Comparison of ENCODE assay signal across 24 cellular contexts in genomic region chr16:69315486-69316311, GRCh38. TPM values are rescaled to one million over a fixed set of nuclear protein-coding genes. Genes with fewer than 3 reads are reported as not detected.
DNase-seq lines count a peak whose midpoint lies in the region; ATAC-seq, FAIRE-seq and TF ChIP-seq lines count a peak whose summit lies in the region.
"Had no signal": no experiment of that assay in that cellular context is flagged by ENCODE, and none has a peak within 500 bp of the region (broad histone marks: within the 10 kb centered on the region; RNA-seq: fewer than 3 reads in every experiment).

No MANE protein-coding gene starts in this region.

- ATAC-seq in T-helper 17 cell (no peak), right lobe of liver (peak; percentile 2 to 45 (median 37)), GM19324 (IDR thresholded peaks at IDR 0.05; ENCODE audit: low FRiP score, unreplicated experiment) (no peak)
- ATAC-seq: activated CD8-positive, alpha-beta T cell treated with anti-CD3 and anti-CD28 coated beads, Interleukin-2, amount 10 ng/mL, durations not matched to agents 7 days and 5 days; activated T-cell treated with anti-CD3 and anti-CD28 coated beads, Interleukin-2, amount 50 U/mL, for 4 hours; heart left ventricle had no signal

- H3K36me3 ChIP-seq in right lobe of liver, result peaks cover 0 to 42% (median 26%) of the 10 kb centered on the region in 4 donors

- no peaks in the 10 kb centered on the region for H3K27me3 Mint-ChIP-seq in activated CD4-positive, alpha-beta T cell treated with anti-CD3 and anti-CD28 coated beads, Interleukin-2, amount 10 ng/mL, durations not matched to agents 24 days and 14 days
- H3K27me3 Mint-ChIP-seq in T-helper 17 cell, result no peaks in the 10 kb centered on the region

- no peak overlapping the region for H3K4me3 ChIP-seq in right lobe of liver
- H3K4me3 ChIP-seq: colonic mucosa, heart left ventricle, SJSA1 had no signal

- intact Hi-C loops in activated CD4-positive, alpha-beta T cell treated with anti-CD3 and anti-CD28 coated beads, Interleukin-2, amount 10 ng/mL, durations not matched to agents 24 days and 14 days (cut with micrococcal nuclease), result no loop called here
- intact Hi-C loops in right lobe of liver (cut with DNase I), result no loop called here

- 25% methylated on average over 7 of the region's 30 CpGs for WGBS in right lobe of liver (ENCODE audit: insufficient coverage, low coverage, low lambda C conversion rate, missing lambda C conversion rate)

- H3K27me3 ChIP-seq in right lobe of liver, result no peaks in the 10 kb centered on the region
- H3K27me3 ChIP-seq: colonic mucosa, heart left ventricle, neutrophil, SJSA1 had no signal

- H3K4me1 Mint-ChIP-seq in activated CD4-positive, alpha-beta T cell treated with anti-CD3 and anti-CD28 coated beads, Interleukin-2, amount 10 ng/mL, durations not matched to agents 24 days and 14 days, result peaks cover 16% of the 10 kb centered on the region
- H3K4me1 Mint-ChIP-seq in T-helper 17 cell, result peaks cover 15% of the 10 kb centered on the region

- no peaks in the 10 kb centered on the region for H3K9me3 Mint-ChIP-seq in activated CD4-positive, alpha-beta T cell treated with anti-CD3 and anti-CD28 coated beads, Interleukin-2, amount 10 ng/mL, durations not matched to agents 24 days and 14 days
- H3K9me3 Mint-ChIP-seq: activated T-cell treated with anti-CD3 and anti-CD28 coated beads, Interleukin-2, amount 50 U/mL, for 4 hours had no signal

- no peak for TF ChIP-seq CTCF in right lobe of liver (IDR thresholded peaks at IDR 0.05)

- no peak for TF ChIP-seq POLR2A in right lobe of liver (IDR thresholded peaks at IDR 0.05)
- no peak for TF ChIP-seq POLR2A in GM12891 (IDR thresholded peaks at IDR 0.05; ENCODE audit: low read depth, low read length)

- H3K4me3 Mint-ChIP-seq in activated CD4-positive, alpha-beta T cell treated with anti-CD3 and anti-CD28 coated beads, Interleukin-2, amount 10 ng/mL, durations not matched to agents 24 days and 14 days, result no peak overlapping the region
- no peak overlapping the region for H3K4me3 Mint-ChIP-seq in T-helper 17 cell
- H3K4me3 Mint-ChIP-seq: activated CD8-positive, alpha-beta T cell treated with anti-CD3 and anti-CD28 coated beads, Interleukin-2, amount 10 ng/mL, durations not matched to agents 7 days and 5 days; activated T-cell treated with anti-CD3 and anti-CD28 coated beads, Interleukin-2, amount 50 U/mL, for 4 hours had no signal

- peaks cover 0 to 66% (median 24%) of the 10 kb centered on the region in 4 donors for H3K4me1 ChIP-seq in right lobe of liver

- H3K27ac ChIP-seq in right lobe of liver, result peak overlapping the region; percentile 69 to 97 (median 88)
- H3K27ac ChIP-seq in temporal lobe (ENCODE audit: low read depth, low read length), result peak overlapping the region; percentile 48
- H3K27ac ChIP-seq: colonic mucosa, heart left ventricle, neutrophil, SJSA1, WERI-Rb-1 had no signal

- peaks cover 46% of the 10 kb centered on the region for H3K36me3 Mint-ChIP-seq in activated CD4-positive, alpha-beta T cell treated with anti-CD3 and anti-CD28 coated beads, Interleukin-2, amount 10 ng/mL, durations not matched to agents 24 days and 14 days (ENCODE audit: low read depth)
- peaks cover 8% of the 10 kb centered on the region for H3K36me3 Mint-ChIP-seq in T-helper 17 cell (ENCODE audit: low read depth)

- no peak for DNase-seq in activated CD4-positive, alpha-beta T cell treated with anti-CD3 and anti-CD28 coated beads, Interleukin-2, amount 10 ng/mL, durations not matched to agents 24 days and 14 days
- no peak for DNase-seq in activated CD4-positive, alpha-beta T cell treated with anti-CD3 and anti-CD28 coated beads, Interleukin-2, amount 50 U/mL, for 48 hours
- DNase-seq in T-helper 17 cell (no peak), right lobe of liver (peak; percentile 70 to 82 (median 72)), GM12891 (ENCODE audit: insufficient read length, low spot score) (no peak), UCSD-AML1 (lab: John Stamatoyannopoulos, UW; ENCODE audit: unreplicated experiment) (no peak)
- DNase-seq: activated CD8-positive, alpha-beta T cell treated with anti-CD3 and anti-CD28 coated beads, Interleukin-2, amount 10 ng/mL, durations not matched to agents 7 days and 5 days; activated naive CD4-positive, alpha-beta T cell treated with anti-CD3 and anti-CD28 coated beads, Interleukin-2, amount 50 U/mL, for 16 hours; activated T-cell treated with anti-CD3 and anti-CD28 coated beads, Interleukin-2, amount 50 U/mL, for 4 hours; Calu3; colonic mucosa; heart left ventricle; NCI-H1436 treated with DMSO at 0.1 percent for 48 hours; NCI-H526 treated with DMSO at 0.1 percent for 48 hours; T-helper 2 cell; WERI-Rb-1 had no signal

- no peaks in the 10 kb centered on the region for H3K9me3 ChIP-seq in T-helper 17 cell (ENCODE audit: control insufficient read depth, low read length, poor library complexity, severe bottlenecking)
- H3K9me3 ChIP-seq in right lobe of liver, result no peaks in the 10 kb centered on the region
- H3K9me3 ChIP-seq: colonic mucosa, heart left ventricle, neutrophil had no signal

- peak overlapping the region; percentile 51 for H3K27ac Mint-ChIP-seq in activated CD4-positive, alpha-beta T cell treated with anti-CD3 and anti-CD28 coated beads, Interleukin-2, amount 10 ng/mL, durations not matched to agents 24 days and 14 days
- H3K27ac Mint-ChIP-seq in T-helper 17 cell, result peak overlapping the region; percentile 27
- H3K27ac Mint-ChIP-seq: activated CD8-positive, alpha-beta T cell treated with anti-CD3 and anti-CD28 coated beads, Interleukin-2, amount 10 ng/mL, durations not matched to agents 7 days and 5 days had no signal

- FAIRE-seq in GM12891 (lab: Jason Lieb, UNC), result no peak
- FAIRE-seq: A204.1 had no signal

TF ChIP-seq in GM12891, 5 proteins besides CTCF, POLR2A, EP300 and RAD21:
- TF ChIP-seq SPI1 (IDR thresholded peaks at IDR 0.05; ENCODE audit: low read depth, low read length) (no peak), POU2F2 (IDR thresholded peaks at IDR 0.05; ENCODE audit: low read depth, low read length) (no peak), PAX5 (IDR thresholded peaks at IDR 0.05; ENCODE audit: insufficient read depth, low read length, severe bottlenecking) (no peak), POLR2AphosphoS5 (IDR thresholded peaks at IDR 0.05; ENCODE audit: low read depth, low read length) (no peak), TAF1 (IDR thresholded peaks at IDR 0.05; ENCODE audit: low read depth, low read length) (no peak)

RNA-seq across cellular contexts. Expression of gene VPS4A, which starts 4.5 kb away (rescaled TPM):
- total RNA-seq in activated CD4-positive, alpha-beta T cell treated with anti-CD3 and anti-CD28 coated beads, Interleukin-2, amount 10 ng/mL, durations not matched to agents 24 days and 14 days, result 37.7 and 39.7 TPM in 2 replicates
- 10 to 100 TPM; 43.8 to 53.7 TPM for total RNA-seq in T-helper 17 cell
- 10 to 100 TPM in 5 of 6 experiments, 1 to 10 TPM in 1; 9.6 to 15.3 (median 12.3) TPM for total RNA-seq in right lobe of liver
- 28.0 TPM for total RNA-seq in temporal lobe
- polyA plus RNA-seq in GM12891 (2012; ENCODE audit: low read depth, missing spikeins), result 22.4 TPM

RNA-seq across cellular contexts. Expression of gene PDF, which starts 14.7 kb away (rescaled TPM):
- 18.2 and 21.9 TPM in 2 replicates for total RNA-seq in activated CD4-positive, alpha-beta T cell treated with anti-CD3 and anti-CD28 coated beads, Interleukin-2, amount 10 ng/mL, durations not matched to agents 24 days and 14 days
- total RNA-seq in T-helper 17 cell, result 1 to 10 TPM; 4.1 to 4.3 TPM
- total RNA-seq in right lobe of liver, result 10 to 100 TPM; 13.5 to 38.5 (median 15.7) TPM
- 9.3 TPM for total RNA-seq in temporal lobe
- polyA plus RNA-seq in GM12891 (2012; ENCODE audit: low read depth, missing spikeins), result 9.6 TPM

RNA-seq across cellular contexts. Expression of gene COG8, which starts 23.7 kb away (rescaled TPM):
- 44.1 and 44.6 TPM in 2 replicates for total RNA-seq in activated CD4-positive, alpha-beta T cell treated with anti-CD3 and anti-CD28 coated beads, Interleukin-2, amount 10 ng/mL, durations not matched to agents 24 days and 14 days
- total RNA-seq in T-helper 17 cell (10 to 100 TPM; 21.7 to 22.8 TPM), right lobe of liver (10 to 100 TPM; 16.0 to 35.5 (median 25.3) TPM), temporal lobe (32.9 TPM)
- polyA plus RNA-seq in GM12891 (2012; ENCODE audit: low read depth, missing spikeins), result 14.3 TPM

RNA-seq across cellular contexts. Expression of gene NIP7, which starts 23.9 kb away (rescaled TPM):
- total RNA-seq in activated CD4-positive, alpha-beta T cell treated with anti-CD3 and anti-CD28 coated beads, Interleukin-2, amount 10 ng/mL, durations not matched to agents 24 days and 14 days, result 81.2 and 84.8 TPM in 2 replicates
- total RNA-seq in T-helper 17 cell (10 to 100 TPM; 28.5 to 29.7 TPM), right lobe of liver (10 to 100 TPM in 3 of 6 experiments, 1 to 10 TPM in 3; 6.9 to 11.3 (median 9.4) TPM), temporal lobe (11.3 TPM)
- 26.6 TPM for polyA plus RNA-seq in GM12891 (2012; ENCODE audit: low read depth, missing spikeins)

RNA-seq across cellular contexts. Expression of gene TMED6, which starts 35.9 kb away (rescaled TPM):
- total RNA-seq in activated CD4-positive, alpha-beta T cell treated with anti-CD3 and anti-CD28 coated beads, Interleukin-2, amount 10 ng/mL, durations not matched to agents 24 days and 14 days, result 1.6 and 1.7 TPM in 2 replicates
- total RNA-seq in T-helper 17 cell (under 1 TPM in 1 of 2 donors, not detected in 1; 0.75 TPM), right lobe of liver (1 to 10 TPM; 1.6 to 9.9 (median 2.6) TPM), temporal lobe (not detected)
- 0.71 TPM for polyA plus RNA-seq in GM12891 (2012; ENCODE audit: low read depth, missing spikeins)
- total RNA-seq: lower leg skin, urinary bladder had no signal
- polyA plus RNA-seq: BJ had no signal

Comparison
In these comparisons a context has a peak if more than half of its experiments do, and no peak if none do; other contexts are left out.
1. DNase-seq: peak in right lobe of liver (3 of 3); none in activated CD4-positive, alpha-beta T cell treated with anti-CD3 and anti-CD28 coated beads, Interleukin-2, amount 10 ng/mL, durations not matched to agents 24 days and 14 days (single experiment), activated CD4-positive, alpha-beta T cell treated with anti-CD3 and anti-CD28 coated beads, Interleukin-2, amount 50 U/mL, for 48 hours (0 of 2), T-helper 17 cell (0 of 3), GM12891 (single experiment) and UCSD-AML1 (single experiment).
2. ATAC-seq: peak in right lobe of liver (4 of 4); none in T-helper 17 cell (single experiment) and GM19324 (single experiment).